ENCODE assay signal across 29 cellular contexts in genomic region chr12:71737204-71737603, GRCh38.
"Had no signal": no experiment of that assay in that cellular context is flagged by ENCODE, and none has a peak within 500 bp of the region (broad histone marks: within the 10 kb centered on the region; RNA-seq: fewer than 3 reads in every experiment).

No MANE protein-coding gene starts in this region.

- H3K4me1 Mint-ChIP-seq: activated T-helper 17 cell treated with anti-CD3 and anti-CD28 coated beads, Interleukin-2, amount 50 U/mL, for 72 hours; central memory CD8-positive, alpha-beta T cell had no signal

- H3K27me3 Mint-ChIP-seq: activated B cell treated with CpG ODN at 0.5 μM for 24 hours; activated CD8-positive, alpha-beta T cell treated with anti-CD3 and anti-CD28 coated beads for 36 hours; activated naive CD8-positive, alpha-beta T cell; activated T-helper 17 cell treated with anti-CD3 and anti-CD28 coated beads, Interleukin-2, amount 50 U/mL, for 72 hours; dendritic cell treated with granulocyte-macrophage colony-stimulating factor and Interleukin-4, amounts not matched to agents 40 ng/mL and 50 ng/mL, for 4 days had no signal

- DNase-seq: activated B cell treated with CpG ODN at 0.5 μM for 24 hours; activated CD4-positive, alpha-beta T cell treated with anti-CD3 and anti-CD28 coated beads for 48 hours; activated CD4-positive, alpha-beta T cell treated with anti-CD3 and anti-CD28 coated beads, Interleukin-2, amount 50 U/mL, for 1 hour; activated CD4-positive, alpha-beta T cell treated with anti-CD3 and anti-CD28 coated beads, Interleukin-2, amount 50 U/mL, for 48 hours; activated CD8-positive, alpha-beta memory T cell treated with anti-CD3 and anti-CD28 coated beads for 24 hours; activated CD8-positive, alpha-beta T cell treated with anti-CD3 and anti-CD28 coated beads for 36 hours; activated effector memory CD4-positive, alpha-beta T cell treated with Interleukin-2 at 50 U/mL for 16 hours; activated gamma-delta T cell treated with Interleukin-2 at 50 U/mL for 16 hours; activated naive CD4-positive, alpha-beta T cell treated with anti-CD3 and anti-CD28 coated beads, Interleukin-2, amount 50 U/mL, for 16 hours; activated naive CD4-positive, alpha-beta T cell treated with Interleukin-2 at 50 U/mL for 16 hours; activated T-cell treated with anti-CD3 and anti-CD28 coated beads, Interleukin-2, amount 50 U/mL, for 4 hours; amniotic stem cell; anterior cingulate cortex; brain microvascular endothelial cell; dorsolateral prefrontal cortex; effector memory CD4-positive, alpha-beta T cell; endodermal cell; foreskin fibroblast; head of caudate nucleus; hippocampal formation; T1000; WERI-Rb-1 had no signal

- H3K9me3 Mint-ChIP-seq: activated B cell treated with CpG ODN at 0.5 μM for 24 hours; activated CD8-positive, alpha-beta T cell treated with anti-CD3 and anti-CD28 coated beads for 36 hours; activated T-cell treated with anti-CD3 and anti-CD28 coated beads, Interleukin-2, amount 50 U/mL, for 4 hours; activated T-helper 17 cell treated with anti-CD3 and anti-CD28 coated beads, Interleukin-2, amount 50 U/mL, for 72 hours; central memory CD8-positive, alpha-beta T cell; dendritic cell treated with granulocyte-macrophage colony-stimulating factor and Interleukin-4, amounts not matched to agents 40 ng/mL and 50 ng/mL, for 4 days; endodermal cell had no signal

- H3K36me3 ChIP-seq: brain microvascular endothelial cell, WERI-Rb-1 had no signal

- H3K36me3 Mint-ChIP-seq: activated naive CD8-positive, alpha-beta T cell had no signal

- H3K27ac Mint-ChIP-seq: activated B cell treated with CpG ODN at 0.5 μM for 24 hours; activated CD8-positive, alpha-beta T cell treated with anti-CD3 and anti-CD28 coated beads for 36 hours; activated naive CD8-positive, alpha-beta T cell; activated T-helper 17 cell treated with anti-CD3 and anti-CD28 coated beads, Interleukin-2, amount 50 U/mL, for 72 hours; dendritic cell treated with granulocyte-macrophage colony-stimulating factor and Interleukin-4, amounts not matched to agents 40 ng/mL and 50 ng/mL, for 4 days; endodermal cell had no signal

- H3K4me3 ChIP-seq: coronary artery, dorsolateral prefrontal cortex had no signal

- H3K4me3 Mint-ChIP-seq: activated B cell treated with CpG ODN at 0.5 μM for 24 hours; activated CD8-positive, alpha-beta T cell treated with anti-CD3 and anti-CD28 coated beads for 36 hours; activated naive CD8-positive, alpha-beta T cell; activated T-cell treated with anti-CD3 and anti-CD28 coated beads, Interleukin-2, amount 50 U/mL, for 4 hours; activated T-helper 17 cell treated with anti-CD3 and anti-CD28 coated beads, Interleukin-2, amount 50 U/mL, for 72 hours; central memory CD8-positive, alpha-beta T cell; dendritic cell treated with granulocyte-macrophage colony-stimulating factor and Interleukin-4, amounts not matched to agents 40 ng/mL and 50 ng/mL, for 4 days; endodermal cell had no signal

- ATAC-seq: activated CD4-positive, CD25-positive, alpha-beta regulatory T cell treated with anti-CD3 and anti-CD28 coated beads, Interleukin-2, amount 50 U/mL, for 24 hours; activated CD8-positive, alpha-beta T cell treated with anti-CD3 and anti-CD28 coated beads for 36 hours; activated T-cell treated with anti-CD3 and anti-CD28 coated beads, Interleukin-2, amount 50 U/mL, for 4 hours; activated T-helper 17 cell treated with anti-CD3 and anti-CD28 coated beads, Interleukin-2, amount 50 U/mL, for 72 hours; esophagus mucosa had no signal

- H3K27me3 ChIP-seq: brain microvascular endothelial cell had no signal

- H3K27ac ChIP-seq: brain microvascular endothelial cell, coronary artery, dorsolateral prefrontal cortex, WERI-Rb-1 had no signal
